1 cellular context compared by ENCODE assay signal in the genomic region with DNA sequence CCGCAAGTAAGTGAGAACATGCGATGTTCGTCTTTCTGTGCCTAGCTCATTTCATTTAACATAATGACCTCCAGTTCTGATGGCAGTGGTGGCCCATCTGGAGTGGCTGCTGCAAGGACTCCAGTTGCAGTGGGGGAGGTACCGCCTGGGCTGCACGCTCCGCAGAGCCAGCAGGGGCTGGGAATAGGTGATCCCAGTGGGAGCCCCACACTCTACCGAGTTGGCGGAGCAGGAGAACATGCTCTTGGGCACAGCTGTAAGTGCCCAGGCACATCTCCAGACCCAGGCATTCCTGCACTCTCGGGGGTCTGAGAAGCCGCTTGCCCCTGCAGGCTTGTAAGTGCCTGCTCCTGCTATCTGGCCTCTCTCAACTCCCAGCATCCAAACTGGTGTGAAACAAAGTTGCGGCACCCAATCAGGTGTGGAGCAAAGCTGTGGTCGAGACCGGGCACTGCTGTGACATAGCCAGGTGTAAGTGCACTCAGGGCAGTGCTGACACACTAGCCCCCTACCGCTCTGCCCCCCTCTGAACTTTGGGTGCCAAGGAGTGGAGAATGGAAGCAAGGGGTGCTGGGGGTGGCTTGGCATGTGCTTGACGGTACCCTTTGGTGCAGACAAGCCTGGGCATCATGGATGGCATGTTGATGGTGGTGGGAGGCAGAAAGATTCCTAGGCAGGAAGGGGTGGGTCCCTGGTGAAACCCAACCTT.
TF ChIP-seq lines count a peak whose summit lies in the region.

No MANE protein-coding gene starts in this region.

TF ChIP-seq in H1, 55 proteins besides CTCF, POLR2A, EP300 and RAD21 (continued from another document):
- TF ChIP-seq KDM4A (IDR thresholded peaks at IDR 0.05; ENCODE audit: low read depth, low read length, severe bottlenecking) (no peak), JUN (IDR thresholded peaks at IDR 0.05; ENCODE audit: low read depth, low read length) (no peak), EGR1 (IDR thresholded peaks at IDR 0.05; ENCODE audit: borderline replicate concordance, low read depth, low read length) (no peak)
